Comparison of ENCODE assay signal across 14 cellular contexts in the genomic region with DNA sequence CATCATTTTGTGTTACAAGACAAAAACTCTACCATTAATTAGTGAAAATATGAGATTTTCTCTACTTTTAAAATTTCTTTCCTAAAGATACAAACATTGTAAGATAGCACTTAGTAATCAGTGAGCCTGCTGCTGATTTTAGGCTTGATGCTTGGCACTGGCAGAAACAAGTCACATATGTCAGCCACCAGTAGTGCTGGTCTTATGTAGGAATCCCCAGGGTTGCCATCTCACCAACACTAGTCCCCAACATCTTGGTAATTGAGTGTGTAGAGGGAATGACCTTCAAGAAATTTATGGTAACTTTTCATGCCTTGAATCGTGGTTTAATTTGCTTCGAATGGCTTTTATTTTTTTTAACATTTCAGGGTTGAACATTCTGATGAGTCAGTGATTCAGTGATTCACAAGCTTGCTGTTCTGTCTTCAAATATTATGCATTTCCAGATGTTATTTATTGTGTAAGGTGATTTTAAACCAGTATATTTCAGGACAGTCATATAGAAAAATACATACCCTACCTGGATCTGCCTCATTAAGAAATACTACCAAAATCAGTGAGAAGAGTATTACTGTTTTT. TPM values are rescaled to one million over a fixed set of nuclear protein-coding genes. Genes with fewer than 3 reads are reported as not detected.
DNase-seq lines count a peak whose midpoint lies in the region; ATAC-seq and TF ChIP-seq lines count a peak whose summit lies in the region.
"Had no signal": no experiment of that assay in that cellular context is flagged by ENCODE, and none has a peak within 500 bp of the region (broad histone marks: within the 10 kb centered on the region; RNA-seq: fewer than 3 reads in every experiment).

No MANE protein-coding gene starts in this region.

- peak overlapping the region; percentile 65 for H3K27ac Mint-ChIP-seq in activated CD8-positive, alpha-beta T cell treated with anti-CD3 and anti-CD28 coated beads for 36 hours
- H3K27ac Mint-ChIP-seq in activated CD8-positive, alpha-beta T cell treated with anti-CD3 and anti-CD28 coated beads, Interleukin-2, amount 10 ng/mL, durations not matched to agents 7 days and 5 days = no peak overlapping the region
- H3K27ac Mint-ChIP-seq in activated naive CD8-positive, alpha-beta T cell treated with anti-CD3 and anti-CD28 coated beads for 36 hours = peak overlapping the region; percentile 65

- H3K4me3 ChIP-seq in fibroblast of the aortic adventitia (ENCODE audit: low read depth, low read length) = peak overlapping the region; percentile 4
- H3K4me3 ChIP-seq in stomach = no peak overlapping the region

- peak overlapping the region in 3 of 5 donors; percentile 65 to 74 (median 74) for H3K27ac ChIP-seq in stomach

- POLR2A ChIA-PET in activated CD8-positive, alpha-beta T cell treated with anti-CD3 and anti-CD28 coated beads for 36 hours (lab: Charles Lee) = interaction anchor here (2.1 kb wide), 1 partner anchor 12 kb away, joined by 6 read pairs; a partner anchor contains a TSS
- POLR2A ChIA-PET in activated CD8-positive, alpha-beta T cell treated with anti-CD3 and anti-CD28 coated beads, Interleukin-2, amount 10 ng/mL, durations not matched to agents 7 days and 5 days (lab: Charles Lee) = interaction anchor here (0.9 to 1.5 kb wide), 2 partner anchors 11 to 12 kb away, joined by 3 to 4 read pairs; a partner anchor contains a TSS

- no peak for TF ChIP-seq EP300 in stomach (IDR thresholded peaks at IDR 0.05)

- no peak for TF ChIP-seq POLR2A in stomach (IDR thresholded peaks at IDR 0.05)

- no peaks in the 10 kb centered on the region for H3K27me3 Mint-ChIP-seq in activated CD8-positive, alpha-beta T cell treated with anti-CD3 and anti-CD28 coated beads for 36 hours
- no peaks in the 10 kb centered on the region for H3K27me3 Mint-ChIP-seq in activated CD8-positive, alpha-beta T cell treated with anti-CD3 and anti-CD28 coated beads, Interleukin-2, amount 10 ng/mL, durations not matched to agents 7 days and 5 days (ENCODE audit: low read depth)
- H3K27me3 Mint-ChIP-seq in activated naive CD8-positive, alpha-beta T cell treated with anti-CD3 and anti-CD28 coated beads for 36 hours = no peaks in the 10 kb centered on the region

- H3K4me1 ChIP-seq in stomach = peaks cover 4 to 27% (median 15%) of the 10 kb centered on the region in 4 donors

- peaks cover 20% of the 10 kb centered on the region for H3K4me1 Mint-ChIP-seq in activated CD8-positive, alpha-beta T cell treated with anti-CD3 and anti-CD28 coated beads for 36 hours (ENCODE audit: low read depth)
- peaks cover 22% of the 10 kb centered on the region for H3K4me1 Mint-ChIP-seq in activated CD8-positive, alpha-beta T cell treated with anti-CD3 and anti-CD28 coated beads, Interleukin-2, amount 10 ng/mL, durations not matched to agents 7 days and 5 days (ENCODE audit: low read depth)
- H3K4me1 Mint-ChIP-seq in activated naive CD8-positive, alpha-beta T cell treated with anti-CD3 and anti-CD28 coated beads for 36 hours = peaks cover 18% of the 10 kb centered on the region

- DNase-seq in activated CD8-positive, alpha-beta T cell treated with anti-CD3 and anti-CD28 coated beads for 36 hours = no peak
- no peak for DNase-seq in activated CD8-positive, alpha-beta T cell treated with anti-CD3 and anti-CD28 coated beads, Interleukin-2, amount 10 ng/mL, durations not matched to agents 7 days and 5 days
- no peak for DNase-seq in activated naive CD8-positive, alpha-beta T cell treated with anti-CD3 and anti-CD28 coated beads for 36 hours
- DNase-seq in fibroblast of the aortic adventitia (ENCODE audit: low read depth) (peak; percentile 64), stomach (no peak), nucleus accumbens (lab: John Stamatoyannopoulos, UW) (no peak), SKM-1 (lab: John Stamatoyannopoulos, UW; ENCODE audit: unreplicated experiment) (no peak)
- no peak for DNase-seq in stimulated activated CD4-positive, alpha-beta T cell treated with anti-CD3 and anti-CD28 coated beads, Interleukin-1b, Interleukin-23, amount 100 ng/mL, for 48 hours
- DNase-seq: 8988T; activated CD4-positive, alpha-beta T cell treated with anti-CD3 and anti-CD28 coated beads, Interleukin-2, amount 50 U/mL, for 4 hours; NCI-H1417 treated with DMSO at 0.1 percent for 48 hours had no signal

- H3K9me3 ChIP-seq in stomach = no peaks in the 10 kb centered on the region

- H3K4me3 Mint-ChIP-seq in activated CD8-positive, alpha-beta T cell treated with anti-CD3 and anti-CD28 coated beads for 36 hours = no peak overlapping the region
- H3K4me3 Mint-ChIP-seq in activated CD8-positive, alpha-beta T cell treated with anti-CD3 and anti-CD28 coated beads, Interleukin-2, amount 10 ng/mL, durations not matched to agents 7 days and 5 days = no peak overlapping the region
- no peak overlapping the region for H3K4me3 Mint-ChIP-seq in activated naive CD8-positive, alpha-beta T cell treated with anti-CD3 and anti-CD28 coated beads for 36 hours

- ATAC-seq in activated CD8-positive, alpha-beta T cell treated with anti-CD3 and anti-CD28 coated beads for 36 hours = no peak
- no peak for ATAC-seq in activated CD8-positive, alpha-beta T cell treated with anti-CD3 and anti-CD28 coated beads, Interleukin-2, amount 10 ng/mL, durations not matched to agents 7 days and 5 days
- ATAC-seq: Panc1 had no signal

- WGBS in stomach, 5 donors = 61 to 77% (median 65%) methylated on average over 2 of the region's 2 CpGs

- intact Hi-C loops in activated CD8-positive, alpha-beta T cell treated with anti-CD3 and anti-CD28 coated beads for 36 hours (cut with micrococcal nuclease) = no loop called here
- intact Hi-C loops in stomach (cut with DNase I; ENCODE audit: low total_unique reads) = no loop called here

- H3K9me3 Mint-ChIP-seq in activated CD8-positive, alpha-beta T cell treated with anti-CD3 and anti-CD28 coated beads for 36 hours = no peaks in the 10 kb centered on the region
- H3K9me3 Mint-ChIP-seq in activated CD8-positive, alpha-beta T cell treated with anti-CD3 and anti-CD28 coated beads, Interleukin-2, amount 10 ng/mL, durations not matched to agents 7 days and 5 days (ENCODE audit: insufficient read depth) = no peaks in the 10 kb centered on the region
- H3K9me3 Mint-ChIP-seq in activated naive CD8-positive, alpha-beta T cell treated with anti-CD3 and anti-CD28 coated beads for 36 hours = no peaks in the 10 kb centered on the region

- CTCF ChIA-PET in activated CD8-positive, alpha-beta T cell treated with anti-CD3 and anti-CD28 coated beads for 36 hours (lab: Charles Lee) = interaction anchor here (0.8 to 2.9 kb wide), 10 partner anchors 13 to 520 kb away, joined by 3 to 12 read pairs (median 4); a partner anchor contains a TSS
- CTCF ChIA-PET in activated CD8-positive, alpha-beta T cell treated with anti-CD3 and anti-CD28 coated beads, Interleukin-2, amount 10 ng/mL, durations not matched to agents 7 days and 5 days (lab: Charles Lee) = interaction anchor here (0.7 to 1.8 kb wide), 6 partner anchors 10 to 435 kb away, joined by 3 to 12 read pairs (median 6); a partner anchor contains a TSS

- no peak for TF ChIP-seq CTCF in activated CD8-positive, alpha-beta T cell treated with anti-CD3 and anti-CD28 coated beads for 36 hours (IDR thresholded peaks at IDR 0.05)
- TF ChIP-seq CTCF in fibroblast of the aortic adventitia (IDR thresholded peaks at IDR 0.05; ENCODE audit: insufficient read depth, low read length) (no peak), stomach (IDR thresholded peaks at IDR 0.05) (no peak)

- H3K36me3 ChIP-seq in stomach = peaks cover 12 to 76% (median 63%) of the 10 kb centered on the region in 4 donors

- peaks cover 21% of the 10 kb centered on the region for H3K36me3 Mint-ChIP-seq in activated CD8-positive, alpha-beta T cell treated with anti-CD3 and anti-CD28 coated beads for 36 hours (ENCODE audit: low read depth)
- peaks cover 38% of the 10 kb centered on the region for H3K36me3 Mint-ChIP-seq in activated CD8-positive, alpha-beta T cell treated with anti-CD3 and anti-CD28 coated beads, Interleukin-2, amount 10 ng/mL, durations not matched to agents 7 days and 5 days (ENCODE audit: low read depth)
- peaks cover 7% of the 10 kb centered on the region for H3K36me3 Mint-ChIP-seq in activated naive CD8-positive, alpha-beta T cell treated with anti-CD3 and anti-CD28 coated beads for 36 hours

- H3K27me3 ChIP-seq in stomach = no peaks in the 10 kb centered on the region

RNA-seq across cellular contexts. Expression of a gene that starts 11.9 kb away (rescaled TPM):
- 10 to 100 TPM; 19.1 to 20.5 TPM for total RNA-seq in activated CD8-positive, alpha-beta T cell treated with anti-CD3 and anti-CD28 coated beads for 36 hours
- total RNA-seq in activated CD8-positive, alpha-beta T cell treated with anti-CD3 and anti-CD28 coated beads, Interleukin-2, amount 10 ng/mL, durations not matched to agents 7 days and 5 days = 10 to 100 TPM; 22.8 to 23.3 TPM
- total RNA-seq in activated naive CD8-positive, alpha-beta T cell treated with anti-CD3 and anti-CD28 coated beads for 36 hours = 10 to 100 TPM; 21.7 to 22.2 TPM
- 56.7 and 62.6 TPM in 2 replicates for total RNA-seq in fibroblast of the aortic adventitia (ENCODE audit: low replicate concordance)
- 100 to 1,000 TPM in 1 of 5 donors, 10 to 100 TPM in 4; 22.9 to 174 (median 62.2) TPM for total RNA-seq in stomach
- 10 to 100 TPM; 10.1 to 21.4 (median 17.4) TPM for polyA plus RNA-seq in stomach

RNA-seq across cellular contexts. Expression of a gene that starts 45.7 kb away (rescaled TPM):
- not detected for total RNA-seq in activated CD8-positive, alpha-beta T cell treated with anti-CD3 and anti-CD28 coated beads for 36 hours
- not detected for total RNA-seq in activated CD8-positive, alpha-beta T cell treated with anti-CD3 and anti-CD28 coated beads, Interleukin-2, amount 10 ng/mL, durations not matched to agents 7 days and 5 days
- total RNA-seq in activated naive CD8-positive, alpha-beta T cell treated with anti-CD3 and anti-CD28 coated beads for 36 hours = not detected
- total RNA-seq in fibroblast of the aortic adventitia (ENCODE audit: low replicate concordance) (not detected in 2 replicates), stomach (1 to 10 TPM in 1 of 5 donors, not detected in 4; 2.0 TPM)
- not detected for polyA plus RNA-seq in stomach
- total RNA-seq: liver had no signal
- polyA plus RNA-seq: liver, thymus had no signal
